8 cellular contexts compared by ENCODE assay signal in genomic region chr17:15341385-15341849, GRCh38. TPM values are rescaled to one million over a fixed set of nuclear protein-coding genes. Genes with fewer than 3 reads are reported as not detected.
DNase-seq lines count a peak whose midpoint lies in the region; ATAC-seq, FAIRE-seq and TF ChIP-seq lines count a peak whose summit lies in the region.

Gene TEKT3, minus strand, starts transcription at chr17:15341597. Its CDS starts 10,012 bp downstream, at chr17:15331585.

- H3K18ac ChIP-seq in trophoblast cell (ENCODE audit: low read length): no peak within 1 kb of the TSS

- no peak within 1 kb of the TSS for H2BK120ac ChIP-seq in trophoblast cell (ENCODE audit: insufficient read depth, low read length, poor library complexity)

- TF ChIP-seq POLR2A in K562 (conservative IDR thresholded peaks at IDR 0.05): no peak

- H3K36me3 ChIP-seq in K562 (ENCODE audit: control insufficient read depth, insufficient read depth, low read length) (no peaks in the 10 kb centered on the region), trophoblast cell (ENCODE audit: control insufficient read depth in 1 of 2, insufficient read depth in 2 of 2, low read length in 2 of 2) (no peaks in the 10 kb centered on the region)

- H3K27me3 ChIP-seq in K562 (ENCODE audit: control insufficient read depth in 2 of 2, insufficient read depth in 2 of 2, low read length in 2 of 2) (peaks cover 5 to 29% of the 10 kb centered on the region in 2 experiments; a peak in 3 of 5 replicates), right cardiac atrium (ENCODE audit: control insufficient read depth, insufficient read depth) (no peaks in the 10 kb centered on the region), trophoblast cell (ENCODE audit: insufficient read depth, low read length) (no peaks in the 10 kb centered on the region)

- H3K9ac ChIP-seq in K562 (ENCODE audit: insufficient read depth in 1 of 2, low read depth in 2 of 2, low read length in 2 of 2) (no peak within 1 kb of the TSS), trophoblast cell (ENCODE audit: low read length) (peak within 1 kb of the TSS; percentile 33)

- CTCF ChIA-PET in K562 (lab: Yijun Ruan, JAX; ENCODE audit: low intra/inter-chr PET ratio): no interaction called here

- FAIRE-seq in K562 (lab: Jason Lieb, UNC): peak; percentile 55

- H4K8ac ChIP-seq in trophoblast cell (ENCODE audit: low read depth, low read length): peak within 1 kb of the TSS; percentile 46

- TF ChIP-seq CTCF in K562 (IDR thresholded peaks at IDR 0.05 in 2 of 3, conservative IDR thresholded peaks at IDR 0.05 in 1 of 3; ENCODE audit: insufficient read depth in 2 of 3, low read depth in 1 of 3, low read length in 3 of 3): no peak

- H2AFZ ChIP-seq in K562 (ENCODE audit: low read depth, low read length) (peak within 1 kb of the TSS; percentile 47; the same call in 1 of the 2 replicates), trophoblast cell (ENCODE audit: insufficient read depth, low read length, poor library complexity) (peak within 1 kb of the TSS; percentile 79)

- H4K12ac ChIP-seq in trophoblast cell (ENCODE audit: low read depth, low read length): no peak within 1 kb of the TSS

- TF ChIP-seq EP300 in K562 (IDR thresholded peaks at IDR 0.05; ENCODE audit: low read length): no peak

- H3K4me2 ChIP-seq in K562 (ENCODE audit: insufficient read depth, low read length) (peak within 1 kb of the TSS; percentile 43), trophoblast cell (ENCODE audit: low read length) (peak within 1 kb of the TSS; percentile 84)

- TF ChIP-seq RAD21 in K562 (CRISPR knock-in tag; conservative IDR thresholded peaks at IDR 0.05 in 1 of 2, IDR thresholded peaks at IDR 0.05 in 1 of 2): no peak

- no TSS peak for BruUV-seq in K562 (replicated peaks; lab: Mats Ljungman, UMichigan)

- H3K79me2 ChIP-seq in K562 (ENCODE audit: control insufficient read depth, insufficient read depth, low read length): no peaks in the 10 kb centered on the region
- H3K79me2 ChIP-seq in trophoblast cell (ENCODE audit: control insufficient read depth, insufficient read depth, low read length, poor library complexity): no peaks in the 10 kb centered on the region

- H3K23ac ChIP-seq in trophoblast cell (ENCODE audit: low read length): no peak within 1 kb of the TSS

- H3K4me3 ChIP-seq in K562 (peak within 1 kb of the TSS; percentile 8; the same call in 1 of the 2 replicates), right cardiac atrium (ENCODE audit: low read length) (peak within 1 kb of the TSS; percentile 57), trophoblast cell (ENCODE audit: low read depth, low read length) (peak within 1 kb of the TSS; percentile 77)

- ATAC-seq in K562: peak; percentile 100
- peak; percentile 100 for ATAC-seq in right cardiac atrium
- ATAC-seq in HG03095 (IDR thresholded peaks at IDR 0.05; ENCODE audit: unreplicated experiment): no peak

- H4K20me1 ChIP-seq in K562 (replicated peaks; ENCODE audit: control insufficient read depth, insufficient read depth, low read length): no peaks in the 10 kb centered on the region

- POLR2A ChIA-PET in K562 (lab: Yijun Ruan, JAX): no interaction called here

- no peak within 1 kb of the TSS for H3K14ac ChIP-seq in trophoblast cell (ENCODE audit: low read length)

- intact Hi-C loops in K562 (cut with micrococcal nuclease) (no loop called here), right cardiac atrium (cut with DNase I) (loop anchor here in 1 of 4 donors (5.0 kb wide), 1 partner anchor 79 kb away; no protein-coding TSS in a partner anchor)

- H3K4me1 ChIP-seq in K562 (replicated peaks in 1 of 2; ENCODE audit: control insufficient read depth in 2 of 2, insufficient read depth in 2 of 2, low read length in 2 of 2): peaks cover 0 to 6% of the 10 kb centered on the region in 2 experiments; a peak in 2 of 5 replicates
- no peaks in the 10 kb centered on the region for H3K4me1 ChIP-seq in right cardiac atrium (ENCODE audit: control insufficient read depth, insufficient read depth, low read length)
- peaks cover 10 to 15% of the 10 kb centered on the region in 2 experiments for H3K4me1 ChIP-seq in trophoblast cell (ENCODE audit: control insufficient read depth in 1 of 2, insufficient read depth in 2 of 2, low read length in 2 of 2)

- H2AK5ac ChIP-seq in trophoblast cell (ENCODE audit: low read length): no peak within 1 kb of the TSS

- DNase-seq in COLO829 (ENCODE audit: low spot score) (peak; percentile 35), M059J (ENCODE audit: low read depth) (peak; percentile 81), K562 (ENCODE audit: extremely low read depth in 1 of 4, low spot score in 3 of 4) (peak; percentile 51 to 61 (median 55)), right cardiac atrium (peak; percentile 91 to 96 (median 93)), trophoblast cell (peak; percentile 94 to 95), NAMALWA (ENCODE audit: low spot score) (no peak)
- DNase-seq in activated CD4-positive, alpha-beta T cell treated with anti-CD3 and anti-CD28 coated beads for 1 hour: no peak

- peak within 1 kb of the TSS; percentile 35 for H2BK12ac ChIP-seq in trophoblast cell (ENCODE audit: low read length)

- H3K9me3 ChIP-seq in K562 (replicated peaks; ENCODE audit: control insufficient read depth, insufficient read depth, low read depth, low read length): no peaks in the 10 kb centered on the region
- no peaks in the 10 kb centered on the region for H3K9me3 ChIP-seq in right cardiac atrium (ENCODE audit: control insufficient read depth, low read length)
- H3K9me3 ChIP-seq in trophoblast cell (ENCODE audit: insufficient read depth, low read depth, low read length): no peaks in the 10 kb centered on the region

- in situ Hi-C loops in K562 (cut with MboI): no loop called here

- H3K79me1 ChIP-seq in trophoblast cell (ENCODE audit: low read length): no peaks in the 10 kb centered on the region

- no peaks in the 10 kb centered on the region for H3K9me1 ChIP-seq in K562 (ENCODE audit: control insufficient read depth, insufficient read depth, low read length)

- H3K4ac ChIP-seq in trophoblast cell (ENCODE audit: low read depth, low read length): no peak within 1 kb of the TSS

- 32% methylated on average over 9 of the region's 36 CpGs for WGBS in K562 (ENCODE audit: insufficient coverage, low coverage, missing lambda C conversion rate)
- WGBS in right cardiac atrium: 2% methylated on average over 36 of the region's 36 CpGs
- WGBS in trophoblast cell (ENCODE audit: extremely low coverage, insufficient coverage, insufficient read length): no CpG with 5 or more reads among the region's 36 CpGs

- no peak within 1 kb of the TSS for H2BK5ac ChIP-seq in trophoblast cell (ENCODE audit: low read depth, low read length, poor library complexity)

- no peak within 1 kb of the TSS for H4K91ac ChIP-seq in trophoblast cell (ENCODE audit: low read depth, low read length)

- H3K27ac ChIP-seq in K562 (ENCODE audit: extremely low read depth, low read depth, low read length): no peak within 1 kb of the TSS
- H3K27ac ChIP-seq in right cardiac atrium (ENCODE audit: low read length): no peak within 1 kb of the TSS
- no peak within 1 kb of the TSS for H3K27ac ChIP-seq in trophoblast cell (ENCODE audit: low read depth, low read length)

TF ChIP-seq in K562, 482 proteins besides CTCF, POLR2A, EP300 and RAD21 (continues in another document):
- TF ChIP-seq NR0B1 (IDR thresholded peaks at IDR 0.05; ENCODE audit: partially characterized antibody) (no peak), L3MBTL2 (IDR thresholded peaks at IDR 0.05) (peak; percentile 63), ZNF449 (CRISPR knock-in tag; IDR thresholded peaks at IDR 0.05) (no peak), NFYB (IDR thresholded peaks at IDR 0.05; ENCODE audit: extremely low read depth, insufficient read length) (peak; percentile 44), HDGF (IDR thresholded peaks at IDR 0.05) (no peak)

RNA-seq across cellular contexts. Expression of gene TEKT3, which starts in this region (rescaled TPM):
- not detected in 2 replicates for total RNA-seq in M059J (2014; rRNA removed; shearing (Covaris generic))
- not detected in 2 replicates for total RNA-seq in K562 (2011; cell fraction: chromatin; rRNA removed; ENCODE audit: low replicate concordance)
- total RNA-seq in K562 (2011; cell fraction: nucleolus; rRNA removed): not detected in 2 replicates
- not detected in 2 replicates for total RNA-seq in K562 (2011; cell fraction: nucleoplasm; rRNA removed)
- total RNA-seq in K562 (2014; rRNA removed): not detected in 2 replicates
- total RNA-seq in K562 (2014; rRNA removed; fragmentation: Illumina TruSeq; extraction: Trizol): not detected in 2 replicates
- not detected in 2 replicates for total RNA-seq in K562 (2015; rRNA removed; fragmentation: Illumina TruSeq; extraction: Trizol)
- not detected in 2 replicates for total RNA-seq in K562 (2021)
- polyA plus RNA-seq in K562 (2011; rRNA removed): 0.11 TPM in 1 of 2 replicates, not detected in the other
- polyA plus RNA-seq in K562 (2011; cell fraction: cytosol; rRNA removed): not detected in 2 replicates
- 0.67 and 1.4 TPM in 2 replicates for polyA plus RNA-seq in K562 (2011; cell fraction: nucleus; rRNA removed)
- polyA plus RNA-seq in K562 (2012): 1.5 TPM in 1 of 2 replicates, not detected in the other
- polyA plus RNA-seq in K562 (2014; fragmentation: Illumina TruSeq; extraction: Trizol): not detected in 2 replicates
- not detected for polyA plus RNA-seq in K562 (2014; fragmentation: Nextera tagmentation; extraction: Ambion mirVana)
- polyA plus RNA-seq in K562 (2014; rRNA removed): 0.34 TPM in 1 of 2 replicates, not detected in the other
- polyA minus RNA-seq in K562 (2011; rRNA and poly(A)+ RNA removed): not detected in 2 replicates
- not detected in 2 replicates for polyA minus RNA-seq in K562 (2011; cell fraction: cytosol; rRNA and poly(A)+ RNA removed)
- polyA minus RNA-seq in K562 (2011; cell fraction: nucleus; rRNA and poly(A)+ RNA removed): not detected in 2 replicates
- total RNA-seq in right cardiac atrium: under 1 TPM in 3 of 4 donors, not detected in 1; 0.53 to 0.81 (median 0.77) TPM
- polyA plus RNA-seq in right cardiac atrium: 0.32 TPM
- polyA plus RNA-seq in trophoblast cell (2013): 0.90 and 1.5 TPM in 2 replicates

Comparison
In these comparisons a context has a peak if more than half of its experiments do, and no peak if none do; other contexts are left out.
1. Peak in DNase-seq in M059J; RNA of the gene not detected or under 1 TPM.
2. Peak in DNase-seq, ATAC-seq and H3K4me3 ChIP-seq in right cardiac atrium; RNA of the gene not detected or under 1 TPM.
3. DNase-seq: peak in COLO829 (single experiment), K562 (4 of 4) and trophoblast cell (2 of 2); none in NAMALWA (single experiment) and activated CD4-positive, alpha-beta T cell treated with anti-CD3 and anti-CD28 coated beads for 1 hour (single experiment).
4. H3K4me3 ChIP-seq: peak in every context shown above with its lines; median percentile 77 in trophoblast cell; 57 in right cardiac atrium; 8 in K562.